19 cellular contexts compared by ENCODE assay signal in the genomic region with DNA sequence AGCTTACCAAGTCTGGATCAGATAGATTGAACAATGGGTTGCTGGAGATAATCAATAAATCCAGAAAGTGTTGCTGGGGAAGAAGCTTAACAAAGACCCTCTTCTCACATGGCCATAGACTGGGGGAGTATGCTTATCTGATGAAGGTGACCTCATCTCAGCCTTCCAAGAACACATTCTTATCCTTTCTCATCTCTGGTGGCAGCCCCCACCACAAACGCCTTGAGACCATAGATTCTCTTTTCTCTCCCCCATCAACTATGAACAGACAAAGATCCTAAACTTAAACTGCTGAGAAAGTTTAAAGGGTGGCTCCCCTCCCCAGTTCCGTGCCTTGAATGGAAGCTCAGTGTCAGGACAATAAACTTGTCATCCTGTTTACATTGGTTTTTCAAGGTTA.
"Had no signal": no experiment of that assay in that cellular context is flagged by ENCODE, and none has a peak within 500 bp of the region (broad histone marks: within the 10 kb centered on the region; RNA-seq: fewer than 3 reads in every experiment).

No MANE protein-coding gene starts in this region.

- H3K4me3 ChIP-seq: colonic mucosa, left lung, pancreas, right lobe of liver, skin epidermis, tibial artery had no signal

- H3K9me3 ChIP-seq: colonic mucosa, left lung, pancreas, right lobe of liver, tibial artery had no signal

- H3K4me1 ChIP-seq: colonic mucosa, left lung, pancreas, right lobe of liver had no signal

- H3K27ac Mint-ChIP-seq: activated B cell treated with CpG ODN at 0.5 μM for 24 hours; activated CD4-positive, alpha-beta T cell treated with anti-CD3 and anti-CD28 coated beads for 36 hours; activated naive CD4-positive, alpha-beta T cell treated with anti-CD3 and anti-CD28 coated beads, Interleukin-2, amount 10 ng/mL, durations not matched to agents 7 days and 5 days; stimulated activated naive CD8-positive, alpha-beta T cell treated with anti-CD3 and anti-CD28 coated beads, Interleukin-15, Interleukin-2, amounts not matched to agents 100 ng/mL and 50 ng/mL, for 24 hours; T-helper 1 cell treated with Interleukin-12 subunit alpha and Interleukin-12 subunit beta and Interleukin-4 antibody, amounts not matched to agents 30 μg/mL and 1 μg/mL, for 36 hours had no signal

- H3K27me3 ChIP-seq: colonic mucosa, left lung, pancreas, right lobe of liver, tibial artery had no signal

- DNase-seq: activated B cell treated with CpG ODN at 0.5 μM for 24 hours; activated CD4-positive, alpha-beta T cell treated with anti-CD3 and anti-CD28 coated beads for 36 hours; activated CD4-positive, alpha-beta T cell treated with anti-CD3 and anti-CD28 coated beads, Interleukin-2, amount 50 U/mL, for 4 hours; activated effector memory CD4-positive, alpha-beta T cell treated with Interleukin-2 at 50 U/mL for 16 hours; activated naive CD4-positive, alpha-beta T cell treated with anti-CD3 and anti-CD28 coated beads, Interleukin-2, amount 10 ng/mL, durations not matched to agents 7 days and 5 days; activated T-cell treated with anti-CD3 and anti-CD28 coated beads, Interleukin-2, amount 50 U/mL, for 48 hours; amygdala; colonic mucosa; foreskin fibroblast; left lung; pancreas; right lobe of liver; stimulated activated CD4-positive, alpha-beta T cell treated with anti-CD3 and anti-CD28 coated beads, Interleukin-1b, Interleukin-23, amount 100 ng/mL, for 48 hours; T1000; tibial artery had no signal

- H3K9me3 Mint-ChIP-seq: activated B cell treated with CpG ODN at 0.5 μM for 24 hours had no signal

- H3K27ac ChIP-seq: colonic mucosa, pancreas, right lobe of liver had no signal

- H3K36me3 ChIP-seq: colonic mucosa, left lung, pancreas, right lobe of liver, tibial artery had no signal

- H3K4me3 Mint-ChIP-seq: activated B cell treated with CpG ODN at 0.5 μM for 24 hours; activated CD4-positive, alpha-beta T cell treated with anti-CD3 and anti-CD28 coated beads for 36 hours; activated naive CD4-positive, alpha-beta T cell treated with anti-CD3 and anti-CD28 coated beads, Interleukin-2, amount 10 ng/mL, durations not matched to agents 7 days and 5 days; nephron; stimulated activated naive CD8-positive, alpha-beta T cell treated with anti-CD3 and anti-CD28 coated beads, Interleukin-15, Interleukin-2, amounts not matched to agents 100 ng/mL and 50 ng/mL, for 24 hours; T-helper 1 cell treated with Interleukin-12 subunit alpha and Interleukin-12 subunit beta and Interleukin-4 antibody, amounts not matched to agents 30 μg/mL and 1 μg/mL, for 36 hours had no signal

- H3K27me3 Mint-ChIP-seq: activated B cell treated with CpG ODN at 0.5 μM for 24 hours had no signal

- ATAC-seq: activated CD4-positive, alpha-beta T cell treated with anti-CD3 and anti-CD28 coated beads for 36 hours; left lung; pancreas; right lobe of liver had no signal
